In genomic region chr1:157505481-157506272, GRCh38 we compare ENCODE assay signal across 8 cellular contexts. TPM values are rescaled to one million over a fixed set of nuclear protein-coding genes. Genes with fewer than 3 reads are reported as not detected.
DNase-seq lines count a peak whose midpoint lies in the region; ATAC-seq, FAIRE-seq and TF ChIP-seq lines count a peak whose summit lies in the region.

No MANE protein-coding gene starts in this region.

- H3K9me2 ChIP-seq in HCT116 (ENCODE audit: insufficient read depth): no peaks in the 10 kb centered on the region
- no peaks in the 10 kb centered on the region for H3K9me2 ChIP-seq in MM.1S (replicated peaks; ENCODE audit: insufficient read depth, low read length)

- no peaks in the 10 kb centered on the region for H3K9me3 Mint-ChIP-seq in nephron progenitor cell

- TF ChIP-seq CTCF in AG04449 (IDR thresholded peaks at IDR 0.05; ENCODE audit: insufficient read depth, low read length, missing control alignments): peak; percentile 82
- peak; percentile 84 for TF ChIP-seq CTCF in GM10248 (IDR thresholded peaks at IDR 0.05; ENCODE audit: control extremely low read depth, extremely low read depth, low read depth, missing control alignments)
- peak; percentile 63 to 86 (median 75) for TF ChIP-seq CTCF in HCT116 (IDR thresholded peaks at IDR 0.05 in 2 of 3, conservative IDR thresholded peaks at IDR 0.05 in 1 of 3; ENCODE audit: borderline replicate concordance in 1 of 3, insufficient read depth in 1 of 3, low read depth in 2 of 3, low read length in 2 of 3)
- peak; percentile 98 for TF ChIP-seq CTCF in MM.1S (IDR thresholded peaks at IDR 0.05; ENCODE audit: low read length)
- peak; percentile 73 for TF ChIP-seq CTCF in fibroblast of mammary gland (conservative IDR thresholded peaks at IDR 0.05; ENCODE audit: control insufficient read depth, insufficient read depth, low read depth, low read length)
- TF ChIP-seq CTCF in nephron progenitor cell (IDR thresholded peaks at IDR 0.05): peak; percentile 79

- DNase-seq in AG04449 (ENCODE audit: low read depth, low spot score) (peak; percentile 10), GM10248 (ENCODE audit: extremely low spot score) (peak; percentile 75), HCT116 (ENCODE audit: low read depth, low spot score) (peak; percentile 39), MM.1S (peak; percentile 95), fibroblast of mammary gland (ENCODE audit: low read depth) (peak; percentile 67), nephron progenitor cell (peak; percentile 66)

- H3K36me3 ChIP-seq in HCT116 (ENCODE audit: control insufficient read depth in 1 of 2, insufficient read depth in 2 of 2, low read length in 2 of 2): no peaks in the 10 kb centered on the region
- no peaks in the 10 kb centered on the region for H3K36me3 ChIP-seq in MM.1S (replicated peaks; ENCODE audit: insufficient read depth, low read length)

- H3K4me1 ChIP-seq in HCT116 (ENCODE audit: control insufficient read depth in 1 of 2, insufficient read depth in 2 of 2, low read length in 2 of 2) (no peaks in the 10 kb centered on the region), MM.1S (ENCODE audit: low read length) (peaks cover 30% of the 10 kb centered on the region)

- no TSS peak for BruUV-seq in HCT116 (replicated peaks; lab: Mats Ljungman, UMichigan)

- H3K79me2 ChIP-seq in HCT116 (ENCODE audit: insufficient read depth, low read length) (no peaks in the 10 kb centered on the region), MM.1S (ENCODE audit: low read length) (no peaks in the 10 kb centered on the region)

- TF ChIP-seq POLR2A in HCT116 (IDR thresholded peaks at IDR 0.05; ENCODE audit: borderline replicate concordance, extremely low read depth, insufficient read depth, insufficient read length): no peak

- intact Hi-C loops in HCT116 (cut with micrococcal nuclease): loop anchor here (10.0 kb wide), 1 partner anchor 439 kb away; no protein-coding TSS in a partner anchor

- H2AFZ ChIP-seq in HCT116 (ENCODE audit: low read depth, low read length, poor library complexity, severe bottlenecking) (peak overlapping the region; percentile 44), MM.1S (ENCODE audit: low read length) (peak overlapping the region; percentile 77)

- no peak overlapping the region for H3K4me3 Mint-ChIP-seq in nephron progenitor cell

- peaks cover 6% of the 10 kb centered on the region for H3K27me3 ChIP-seq in HCT116 (ENCODE audit: insufficient read depth, low read length)
- H3K27me3 ChIP-seq in MM.1S (replicated peaks; ENCODE audit: insufficient read depth, low read length): no peaks in the 10 kb centered on the region

- H3K27ac Mint-ChIP-seq in nephron progenitor cell: no peak overlapping the region

- H3K9me3 ChIP-seq in HCT116 (ENCODE audit: control insufficient read depth in 1 of 2, insufficient read depth in 1 of 2, low read depth in 1 of 2, low read length in 2 of 2) (no peaks in the 10 kb centered on the region), MM.1S (replicated peaks; ENCODE audit: insufficient read depth, low read length) (no peaks in the 10 kb centered on the region)

- peak overlapping the region; percentile 14; the same call in 1 of the 2 replicates for H3K4me2 ChIP-seq in HCT116 (ENCODE audit: low read length)
- peak overlapping the region; percentile 69 for H3K4me2 ChIP-seq in MM.1S (ENCODE audit: low read depth, low read length)

- H3K4me1 Mint-ChIP-seq in nephron progenitor cell: peaks cover 4% of the 10 kb centered on the region

- no peaks in the 10 kb centered on the region for H4K20me1 ChIP-seq in HCT116 (ENCODE audit: insufficient read depth)
- no peaks in the 10 kb centered on the region for H4K20me1 ChIP-seq in MM.1S (ENCODE audit: insufficient read depth, low read length)

- no peaks in the 10 kb centered on the region for H3K36me3 Mint-ChIP-seq in nephron progenitor cell (ENCODE audit: low read depth)

- ATAC-seq in HCT116 (peak; percentile 98), GM18520 (IDR thresholded peaks at IDR 0.05; ENCODE audit: unreplicated experiment) (no peak)

- H3K4me3 ChIP-seq in AG04449 (ENCODE audit: low read depth, low read length): no peak overlapping the region
- no peak overlapping the region for H3K4me3 ChIP-seq in HCT116 (replicated peaks in 1 of 2; ENCODE audit: low read depth in 1 of 2, low read length in 2 of 2)
- peak overlapping the region; percentile 49 for H3K4me3 ChIP-seq in MM.1S (ENCODE audit: low read length)
- no peak overlapping the region for H3K4me3 ChIP-seq in fibroblast of mammary gland (ENCODE audit: control insufficient read depth, low read depth, low read length)

- no peak overlapping the region for H3K9ac ChIP-seq in HCT116 (ENCODE audit: low read length)
- H3K9ac ChIP-seq in MM.1S (ENCODE audit: low read length): peak overlapping the region; percentile 21; the same call in 1 of the 2 replicates

- H3K27ac ChIP-seq in HCT116 (ENCODE audit: low read depth, low read length): no peak overlapping the region
- H3K27ac ChIP-seq in MM.1S (ENCODE audit: low read length): peak overlapping the region; percentile 3; the same call in 1 of the 2 replicates

- TF ChIP-seq RAD21 in HCT116 (IDR thresholded peaks at IDR 0.05; ENCODE audit: low read depth): peak; percentile 70

- POLR2A ChIA-PET in AG04449 (lab: Yijun Ruan, JAX): no interaction called here
- POLR2A ChIA-PET in GM10248 (lab: Yijun Ruan, JAX): no interaction called here
- POLR2A ChIA-PET in HCT116 (lab: Charles Lee): no interaction called here

- H3F3A ChIP-seq in MM.1S (ENCODE audit: insufficient read depth, low read length): peaks cover 9% of the 10 kb centered on the region

- RAD21 ChIA-PET in HCT116 (lab: Charles Lee; ENCODE audit: low non-redundant PET in 1 of 2, low total read pairs in 2 of 2, uncharacterized antibody in 2 of 2, unreplicated experiment in 2 of 2): no interaction called here

- peak; percentile 60 for FAIRE-seq in TTC549 (lab: Jason Lieb, UNC)

- H3K27me3 Mint-ChIP-seq in nephron progenitor cell (ENCODE audit: low read depth, poor library complexity): peaks cover 4% of the 10 kb centered on the region

- CTCF ChIA-PET in AG04449 (lab: Yijun Ruan, JAX): interaction anchor here (0.6 to 4.1 kb wide), 19 partner anchors 9 to 350 kb away, joined by 3 to 27 read pairs (median 3); no protein-coding TSS in a partner anchor
- CTCF ChIA-PET in GM10248 (lab: Yijun Ruan, JAX): interaction anchor here (0.9 to 3.0 kb wide), 52 partner anchors 8 to 1493 kb away, joined by 3 to 42 read pairs (median 5); partner anchors contain the start of gene FCRL5
- CTCF ChIA-PET in HCT116 (lab: Charles Lee): interaction anchor here (0.7 to 1.9 kb wide), 21 partner anchors 10 to 416 kb away, joined by 3 to 14 read pairs (median 3); no protein-coding TSS in a partner anchor

TF ChIP-seq in HCT116, 20 proteins besides CTCF, POLR2A, EP300 and RAD21:
- no peak for TF ChIP-seq ZBTB33 (IDR thresholded peaks at IDR 0.05; ENCODE audit: extremely low read depth, insufficient replicate concordance, low read length)
- TF ChIP-seq, protein P1, sequence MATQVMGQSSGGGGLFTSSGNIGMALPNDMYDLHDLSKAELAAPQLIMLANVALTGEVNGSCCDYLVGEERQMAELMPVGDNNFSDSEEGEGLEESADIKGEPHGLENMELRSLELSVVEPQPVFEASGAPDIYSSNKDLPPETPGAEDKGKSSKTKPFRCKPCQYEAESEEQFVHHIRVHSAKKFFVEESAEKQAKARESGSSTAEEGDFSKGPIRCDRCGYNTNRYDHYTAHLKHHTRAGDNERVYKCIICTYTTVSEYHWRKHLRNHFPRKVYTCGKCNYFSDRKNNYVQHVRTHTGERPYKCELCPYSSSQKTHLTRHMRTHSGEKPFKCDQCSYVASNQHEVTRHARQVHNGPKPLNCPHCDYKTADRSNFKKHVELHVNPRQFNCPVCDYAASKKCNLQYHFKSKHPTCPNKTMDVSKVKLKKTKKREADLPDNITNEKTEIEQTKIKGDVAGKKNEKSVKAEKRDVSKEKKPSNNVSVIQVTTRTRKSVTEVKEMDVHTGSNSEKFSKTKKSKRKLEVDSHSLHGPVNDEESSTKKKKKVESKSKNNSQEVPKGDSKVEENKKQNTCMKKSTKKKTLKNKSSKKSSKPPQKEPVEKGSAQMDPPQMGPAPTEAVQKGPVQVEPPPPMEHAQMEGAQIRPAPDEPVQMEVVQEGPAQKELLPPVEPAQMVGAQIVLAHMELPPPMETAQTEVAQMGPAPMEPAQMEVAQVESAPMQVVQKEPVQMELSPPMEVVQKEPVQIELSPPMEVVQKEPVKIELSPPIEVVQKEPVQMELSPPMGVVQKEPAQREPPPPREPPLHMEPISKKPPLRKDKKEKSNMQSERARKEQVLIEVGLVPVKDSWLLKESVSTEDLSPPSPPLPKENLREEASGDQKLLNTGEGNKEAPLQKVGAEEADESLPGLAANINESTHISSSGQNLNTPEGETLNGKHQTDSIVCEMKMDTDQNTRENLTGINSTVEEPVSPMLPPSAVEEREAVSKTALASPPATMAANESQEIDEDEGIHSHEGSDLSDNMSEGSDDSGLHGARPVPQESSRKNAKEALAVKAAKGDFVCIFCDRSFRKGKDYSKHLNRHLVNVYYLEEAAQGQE (IDR thresholded peaks at IDR 0.05; ENCODE audit: low read depth): no peak

RNA-seq across cellular contexts. Expression of gene FCRL5, which starts 46.6 kb away (rescaled TPM):
- total RNA-seq in HCT116 (2021; ENCODE audit: unreplicated experiment): not detected
- polyA plus RNA-seq in HCT116 (2012): not detected in 2 replicates

Comparison
In these comparisons a context has a peak if more than half of its experiments do, and no peak if none do; other contexts are left out.
1. DNase-seq: peak in every context shown above with its lines; median percentile 95 in MM.1S; 75 in GM10248; 67 in fibroblast of mammary gland; 66 in nephron progenitor cell; 39 in HCT116; 10 in AG04449.